In the genomic region with DNA sequence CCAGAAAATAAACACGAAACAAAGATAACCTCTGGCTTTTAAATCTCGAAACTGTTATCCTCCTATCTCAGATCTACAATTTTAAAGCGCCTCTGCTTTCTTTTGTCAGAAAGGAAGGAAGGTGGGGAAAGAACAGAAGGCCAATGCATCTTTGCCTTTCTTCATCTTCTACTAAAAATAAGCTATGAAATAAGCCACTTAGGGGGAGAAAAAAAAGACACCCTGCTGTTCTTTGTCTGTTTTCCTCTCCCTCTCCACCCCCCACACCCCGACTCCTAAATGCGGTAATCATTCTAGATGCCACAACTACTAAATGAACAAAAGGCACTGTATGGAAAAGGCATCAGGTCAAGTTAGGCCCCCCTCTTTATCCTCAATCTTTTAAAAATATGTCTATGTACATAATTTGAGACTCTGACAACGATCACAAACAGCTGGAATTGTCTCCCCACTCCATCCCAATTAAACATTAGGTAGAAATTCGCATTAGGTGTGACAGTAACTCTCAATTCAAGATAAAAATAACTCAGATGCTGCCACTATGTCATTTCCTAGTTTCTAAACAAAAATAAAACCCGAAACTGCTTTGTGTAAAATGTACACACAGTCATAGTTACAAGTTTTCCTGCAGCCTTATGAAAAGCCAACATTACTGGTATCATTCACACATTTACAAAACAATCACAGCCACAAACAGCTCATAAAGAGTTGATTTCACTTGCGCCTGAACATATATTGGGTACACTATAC, we compare ENCODE assay signal across 8 cellular contexts. TPM values are rescaled to one million over a fixed set of nuclear protein-coding genes. Genes with fewer than 3 reads are reported as not detected.
A peak's percentile ranks its signal among the peaks of the same experiment; 100 is the strongest.
DNase-seq lines count a peak whose midpoint lies in the region; ATAC-seq, FAIRE-seq and TF ChIP-seq lines count a peak whose summit lies in the region.

No MANE protein-coding gene starts in this region.

- H3K9me3 ChIP-seq in GM23248 (ENCODE audit: low read depth): no peaks in the 10 kb centered on the region
- H3K9me3 ChIP-seq in SU-DHL-6 (ENCODE audit: insufficient read depth, low read length): no peaks in the 10 kb centered on the region
- no peaks in the 10 kb centered on the region for H3K9me3 ChIP-seq in iPS-20b (ENCODE audit: insufficient read depth, low read depth, low read length)
- H3K9me3 ChIP-seq in thoracic aorta: no peaks in the 10 kb centered on the region

- in situ Hi-C loops in GM23248 (cut with MboI): no loop called here

- H3K4me1 Mint-ChIP-seq in stimulated activated memory B cell treated with anti-CD40 and anti-IgM and Interleukin-4, amounts not matched to agents 10 μg/mL and 1 μg/mL and 100 μg/mL, for 72 hours: peaks cover 2% of the 10 kb centered on the region

- H3K4me1 ChIP-seq in GM23248 (ENCODE audit: insufficient read depth) (peaks cover 38% of the 10 kb centered on the region), iPS-20b (ENCODE audit: insufficient read depth, low read length) (peaks cover 21% of the 10 kb centered on the region; the same call in 1 of the 2 replicates), thoracic aorta (ENCODE audit: control insufficient read depth in 1 of 2, low read depth in 2 of 2) (peaks cover 24 to 47% of the 10 kb centered on the region in 2 donors)

- H3K4me3 ChIP-seq in GM23248 (peak overlapping the region; percentile 93), SU-DHL-6 (ENCODE audit: insufficient read depth, low read length, poor library complexity, severe bottlenecking) (peak overlapping the region; percentile 78), iPS-20b (ENCODE audit: low read length) (peak overlapping the region; percentile 83), thoracic aorta (peak overlapping the region; percentile 89)

- DNase-seq in EH (ENCODE audit: low read depth): peak; percentile 26
- DNase-seq in GM23248: peak; percentile 41
- no peak for DNase-seq in thoracic aorta (ENCODE audit: low spot score)
- no peak for DNase-seq in RCC 7860 (ENCODE audit: low spot score)

- H3K9ac ChIP-seq in GM23248: peak overlapping the region; percentile 90
- H3K9ac ChIP-seq in SU-DHL-6 (ENCODE audit: low read length): peak overlapping the region; percentile 77
- H3K9ac ChIP-seq in iPS-20b (ENCODE audit: low read depth, low read length): peak overlapping the region; percentile 98

- H3K36me3 ChIP-seq in GM23248 (ENCODE audit: low read depth): no peaks in the 10 kb centered on the region
- H3K36me3 ChIP-seq in SU-DHL-6 (ENCODE audit: low read length): no peaks in the 10 kb centered on the region
- 0 out of 2 replicates have a peak, but pooled peaks cover 8% of the 10 kb centered on the region for H3K36me3 ChIP-seq in iPS-20b (ENCODE audit: insufficient read depth, low read depth, low read length)
- no peaks in the 10 kb centered on the region for H3K36me3 ChIP-seq in thoracic aorta

- H3K79me2 ChIP-seq in GM23248 (ENCODE audit: insufficient read depth): peaks cover 66% of the 10 kb centered on the region
- peaks cover 58% of the 10 kb centered on the region for H3K79me2 ChIP-seq in SU-DHL-6 (ENCODE audit: insufficient read depth, low read length)

- H3K9me2 ChIP-seq in GM23248 (ENCODE audit: insufficient read depth) (no peaks in the 10 kb centered on the region), SU-DHL-6 (replicated peaks; ENCODE audit: insufficient read depth, low read length) (no peaks in the 10 kb centered on the region)

- H3K4me2 ChIP-seq in GM23248 (ENCODE audit: unreplicated experiment) (peak overlapping the region; percentile 94), SU-DHL-6 (ENCODE audit: low read depth, low read length, poor library complexity, severe bottlenecking) (peak overlapping the region; percentile 98)

- H3K27ac ChIP-seq in GM23248 (peak overlapping the region; percentile 93), SU-DHL-6 (ENCODE audit: low read depth, low read length) (peak overlapping the region; percentile 83), iPS-20b (ENCODE audit: low read length) (peak overlapping the region; percentile 89), thoracic aorta (peak overlapping the region; percentile 94 to 98)

- ATAC-seq in thoracic aorta (ENCODE audit: insufficient number of reproducible peaks, low FRiP score, low read depth): no peak
- ATAC-seq in stimulated activated memory B cell treated with anti-CD40 and anti-IgM and Interleukin-4, amounts not matched to agents 10 μg/mL and 1 μg/mL and 100 μg/mL, for 72 hours: no peak
- ATAC-seq in HG03457 (IDR thresholded peaks at IDR 0.05; ENCODE audit: unreplicated experiment): no peak

- WGBS in GM23248 (ENCODE audit: low coverage in 1 of 2, low lambda C conversion rate in 2 of 2, missing lambda C conversion rate in 2 of 2), 2 experiments: 10% methylated on average over 9 of the region's 9 CpGs

- no peaks in the 10 kb centered on the region for H3K27me3 ChIP-seq in GM23248 (replicated peaks; ENCODE audit: insufficient read depth)
- no peaks in the 10 kb centered on the region for H3K27me3 ChIP-seq in SU-DHL-6 (ENCODE audit: low read length)
- no peaks in the 10 kb centered on the region for H3K27me3 ChIP-seq in iPS-20b (ENCODE audit: insufficient read depth, low read length)
- H3K27me3 ChIP-seq in thoracic aorta (replicated peaks; ENCODE audit: insufficient read depth): no peaks in the 10 kb centered on the region

- H3K27me3 Mint-ChIP-seq in stimulated activated memory B cell treated with anti-CD40 and anti-IgM and Interleukin-4, amounts not matched to agents 10 μg/mL and 1 μg/mL and 100 μg/mL, for 72 hours: no peaks in the 10 kb centered on the region

- H3K9me3 Mint-ChIP-seq in stimulated activated memory B cell treated with anti-CD40 and anti-IgM and Interleukin-4, amounts not matched to agents 10 μg/mL and 1 μg/mL and 100 μg/mL, for 72 hours: no peaks in the 10 kb centered on the region

- peak overlapping the region; percentile 53 for H2AFZ ChIP-seq in GM23248
- H2AFZ ChIP-seq in SU-DHL-6 (ENCODE audit: low read depth, low read length, severe bottlenecking): no peak overlapping the region

- H4K20me1 ChIP-seq in GM23248 (ENCODE audit: insufficient read depth) (no peaks in the 10 kb centered on the region; the same call in 1 of the 2 replicates), SU-DHL-6 (ENCODE audit: low read depth, low read length) (no peaks in the 10 kb centered on the region; the same call in 1 of the 2 replicates)

- FAIRE-seq in RCC 7860 (lab: Jason Lieb, UNC): no peak

- TF ChIP-seq CTCF in SU-DHL-6 (IDR thresholded peaks at IDR 0.05; ENCODE audit: insufficient read depth, low read length, poor library complexity, severe bottlenecking): no peak
- TF ChIP-seq CTCF in thoracic aorta (IDR thresholded peaks at IDR 0.05): no peak

- H3K27ac Mint-ChIP-seq in stimulated activated memory B cell treated with anti-CD40 and anti-IgM and Interleukin-4, amounts not matched to agents 10 μg/mL and 1 μg/mL and 100 μg/mL, for 72 hours: no peak overlapping the region

- H3K36me3 Mint-ChIP-seq in stimulated activated memory B cell treated with anti-CD40 and anti-IgM and Interleukin-4, amounts not matched to agents 10 μg/mL and 1 μg/mL and 100 μg/mL, for 72 hours: no peaks in the 10 kb centered on the region

- H3K4me3 Mint-ChIP-seq in stimulated activated memory B cell treated with anti-CD40 and anti-IgM and Interleukin-4, amounts not matched to agents 10 μg/mL and 1 μg/mL and 100 μg/mL, for 72 hours: no peak overlapping the region

- H3F3A ChIP-seq in GM23248 (ENCODE audit: insufficient read depth) (peaks cover 55% of the 10 kb centered on the region), SU-DHL-6 (ENCODE audit: insufficient read depth) (peaks cover 24% of the 10 kb centered on the region)

RNA-seq across cellular contexts. Expression of gene UBE2H, which starts 2.4 kb away (rescaled TPM):
- total RNA-seq in GM23248 (2014; rRNA removed; shearing (Covaris generic)): 37.9 and 44.4 TPM in 2 replicates
- 40.7 and 42.9 TPM in 2 replicates for polyA plus RNA-seq in GM23248 (2016; fragmentation: Nextera tagmentation; extraction: Ambion mirVana)
- 100 to 1,000 TPM; 136 to 158 TPM for total RNA-seq in thoracic aorta

Comparison
In these comparisons a context has a peak if more than half of its experiments do, and no peak if none do; other contexts are left out.
1. DNase-seq: peak in EH (single experiment) and GM23248 (single experiment); none in thoracic aorta (single experiment) and RCC 7860 (single experiment).
2. Peak in every context shown above with its lines, with median percentiles within 50 percentile points of each other: H3K27ac ChIP-seq, H3K4me3 ChIP-seq and H3K9ac ChIP-seq.